8 cellular contexts compared by ENCODE assay signal in genomic region chr1:211228573-211229364, GRCh38. TPM values are rescaled to one million over a fixed set of nuclear protein-coding genes. Genes with fewer than 3 reads are reported as not detected.
DNase-seq lines count a peak whose midpoint lies in the region; ATAC-seq and TF ChIP-seq lines count a peak whose summit lies in the region.
"Not testable (repeated sequence)": the region's sequence is repeated elsewhere in the genome, so short reads cannot be mapped to it uniquely, and the experiment has no call there.

No MANE protein-coding gene starts in this region.

- not testable (repeated sequence) for H3K4me3 ChIP-seq in Jurkat, Clone E6-1 (ENCODE audit: low read length)

- H3K36me3 Mint-ChIP-seq in activated B cell treated with CpG ODN at 0.5 μM for 24 hours (ENCODE audit: low read depth); naive thymus-derived CD8-positive, alpha-beta T cell: not testable (repeated sequence)

- POLR2A ChIA-PET in activated B cell treated with CpG ODN at 0.5 μM for 24 hours (lab: Charles Lee), result not testable (repeated sequence)
- POLR2A ChIA-PET in naive thymus-derived CD8-positive, alpha-beta T cell (lab: Charles Lee), result interaction anchor here (1.1 to 1.3 kb wide), 2 partner anchors 30 to 32 kb away, joined by 3 to 14 read pairs; partner anchors contain the start of gene RCOR3

- not testable (repeated sequence) for H3K9me3 Mint-ChIP-seq in activated B cell treated with CpG ODN at 0.5 μM for 24 hours; naive thymus-derived CD8-positive, alpha-beta T cell; stimulated activated naive CD8-positive, alpha-beta T cell treated with anti-CD3 and anti-CD28 coated beads, Interleukin-15, amount 100 ng/mL, for 72 hours

- intact Hi-C loops in activated B cell treated with CpG ODN at 0.5 μM for 24 hours (cut with micrococcal nuclease), result not testable (repeated sequence)

- CTCF ChIA-PET in activated B cell treated with CpG ODN at 0.5 μM for 24 hours (lab: Charles Lee), result not testable (repeated sequence)

- not testable (repeated sequence) for H3K27me3 Mint-ChIP-seq in activated B cell treated with CpG ODN at 0.5 μM for 24 hours; naive thymus-derived CD8-positive, alpha-beta T cell; stimulated activated naive CD8-positive, alpha-beta T cell treated with anti-CD3 and anti-CD28 coated beads, Interleukin-15, amount 100 ng/mL, for 72 hours

- H3K4me3 Mint-ChIP-seq in activated B cell treated with CpG ODN at 0.5 μM for 24 hours, result peak overlapping the region; percentile 44
- peak overlapping the region; percentile 56 to 78 (median 73) for H3K4me3 Mint-ChIP-seq in naive thymus-derived CD8-positive, alpha-beta T cell
- peak overlapping the region; percentile 43 to 48 for H3K4me3 Mint-ChIP-seq in stimulated activated naive CD8-positive, alpha-beta T cell treated with anti-CD3 and anti-CD28 coated beads, Interleukin-15, amount 100 ng/mL, for 72 hours

- TF ChIP-seq CTCF in activated B cell treated with CpG ODN at 0.5 μM for 24 hours (IDR thresholded peaks at IDR 0.05), result not testable (repeated sequence)

- not testable (repeated sequence) for ATAC-seq in activated B cell treated with CpG ODN at 0.5 μM for 24 hours (ENCODE audit: low read depth)
- ATAC-seq in naive thymus-derived CD8-positive, alpha-beta T cell, result peak; percentile 88 to 96
- peak; percentile 95 for ATAC-seq in stimulated activated naive CD8-positive, alpha-beta T cell treated with anti-CD3 and anti-CD28 coated beads, Interleukin-15, amount 100 ng/mL, for 72 hours

- H3K27ac Mint-ChIP-seq in activated B cell treated with CpG ODN at 0.5 μM for 24 hours, result not testable (repeated sequence)
- H3K27ac Mint-ChIP-seq in naive thymus-derived CD8-positive, alpha-beta T cell, result peak overlapping the region; percentile 67 to 93 (median 86)
- H3K27ac Mint-ChIP-seq in stimulated activated naive CD8-positive, alpha-beta T cell treated with anti-CD3 and anti-CD28 coated beads, Interleukin-15, amount 100 ng/mL, for 72 hours, result peak overlapping the region; percentile 35 to 42

- not testable (repeated sequence) for H3K4me1 Mint-ChIP-seq in activated B cell treated with CpG ODN at 0.5 μM for 24 hours
- peaks cover 17 to 30% (median 25%) of the 10 kb centered on the region in 4 donors for H3K4me1 Mint-ChIP-seq in naive thymus-derived CD8-positive, alpha-beta T cell
- H3K4me1 Mint-ChIP-seq in stimulated activated naive CD8-positive, alpha-beta T cell treated with anti-CD3 and anti-CD28 coated beads, Interleukin-15, amount 100 ng/mL, for 72 hours, result peaks cover 29% of the 10 kb centered on the region

- peak; percentile 83 for DNase-seq in Jurkat, Clone E6-1 (ENCODE audit: low read depth, low spot score)
- DNase-seq in activated B cell treated with CpG ODN at 0.5 μM for 24 hours, result not testable (repeated sequence)
- DNase-seq in activated CD8-positive, alpha-beta memory T cell treated with anti-CD3 and anti-CD28 coated beads for 1 hour (ENCODE audit: extremely low read depth in 1 of 2, low read depth in 1 of 2), result peak; percentile 5 to 32
- peak; percentile 15 for DNase-seq in activated T-helper 1 cell treated with Interleukin-2 at 50 U/mL for 16 hours (ENCODE audit: low read depth)
- DNase-seq in activated naive CD8-positive, alpha-beta T cell treated with anti-CD3 and anti-CD28 coated beads, Interleukin-2, amount 50 U/mL, for 16 hours (ENCODE audit: low read depth, low spot score), result peak; percentile 1
- DNase-seq in naive thymus-derived CD8-positive, alpha-beta T cell, result peak; percentile 4 to 79 (median 64)
- DNase-seq in stimulated activated CD4-positive, alpha-beta T cell treated with anti-CD3 and anti-CD28 coated beads, TNF-alpha, amount 100 ng/mL, for 24 hours (ENCODE audit: low read depth in 3 of 3), result peak; percentile 2 to 41 (median 4)
- DNase-seq in stimulated activated naive CD8-positive, alpha-beta T cell treated with anti-CD3 and anti-CD28 coated beads, Interleukin-15, amount 100 ng/mL, for 72 hours, result peak; percentile 36 to 67

RNA-seq across cellular contexts. Expression of gene RCOR3, which starts 30.4 kb away (rescaled TPM):
- polyA plus RNA-seq in Jurkat, Clone E6-1 (2012; ENCODE audit: insufficient read depth, insufficient read length), result 29.5 TPM
- 59.3 and 72.3 TPM in 2 replicates for total RNA-seq in activated B cell treated with CpG ODN at 0.5 μM for 24 hours
- total RNA-seq in naive thymus-derived CD8-positive, alpha-beta T cell, result 10 to 100 TPM; 84.8 to 88.6 TPM
- 10 to 100 TPM; 22.5 to 29.3 (median 24.7) TPM for polyA plus RNA-seq in naive thymus-derived CD8-positive, alpha-beta T cell
